ENCODE assay signal across 2 cellular contexts in the genomic region with DNA sequence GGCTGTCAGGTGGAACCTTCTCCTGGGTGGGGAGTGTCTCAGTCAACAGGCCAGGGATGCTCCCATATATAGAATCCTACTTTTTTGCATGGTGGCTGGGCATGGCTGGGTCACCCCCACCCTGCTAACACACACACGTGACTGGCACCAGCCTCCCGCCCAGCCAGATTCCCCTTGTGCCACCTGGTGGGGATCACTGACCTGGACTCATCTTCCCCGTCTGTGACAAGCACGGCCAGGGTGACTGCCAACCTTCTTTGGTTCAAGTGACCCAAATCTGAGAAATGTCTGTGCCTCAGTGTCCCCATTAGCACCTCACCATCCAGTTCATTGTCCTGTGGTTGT.
TF ChIP-seq lines count a peak whose summit lies in the region.

No MANE protein-coding gene starts in this region.

TF ChIP-seq in A549, 52 proteins besides CTCF, POLR2A, EP300 and RAD21:
- no peak for TF ChIP-seq CBX2 (IDR thresholded peaks at IDR 0.05; ENCODE audit: borderline replicate concordance, low read depth)
- TF ChIP-seq, protein P1, sequence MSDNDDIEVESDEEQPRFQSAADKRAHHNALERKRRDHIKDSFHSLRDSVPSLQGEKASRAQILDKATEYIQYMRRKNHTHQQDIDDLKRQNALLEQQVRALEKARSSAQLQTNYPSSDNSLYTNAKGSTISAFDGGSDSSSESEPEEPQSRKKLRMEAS (IDR thresholded peaks at IDR 0.05) = peak; percentile 17; the same call in 1 of the 2 replicates
- TF ChIP-seq, protein P2, sequence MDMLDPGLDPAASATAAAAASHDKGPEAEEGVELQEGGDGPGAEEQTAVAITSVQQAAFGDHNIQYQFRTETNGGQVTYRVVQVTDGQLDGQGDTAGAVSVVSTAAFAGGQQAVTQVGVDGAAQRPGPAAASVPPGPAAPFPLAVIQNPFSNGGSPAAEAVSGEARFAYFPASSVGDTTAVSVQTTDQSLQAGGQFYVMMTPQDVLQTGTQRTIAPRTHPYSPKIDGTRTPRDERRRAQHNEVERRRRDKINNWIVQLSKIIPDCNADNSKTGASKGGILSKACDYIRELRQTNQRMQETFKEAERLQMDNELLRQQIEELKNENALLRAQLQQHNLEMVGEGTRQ (IDR thresholded peaks at IDR 0.05) = peak; percentile 63
TF ChIP-seq in A549: peak in this region for 2.

TF ChIP-seq in endothelial cell of umbilical vein, 7 proteins besides CTCF, POLR2A, EP300 and RAD21:
- TF ChIP-seq JUN (IDR thresholded peaks at IDR 0.05; ENCODE audit: borderline replicate concordance, insufficient read depth, insufficient read length, low read depth) = no peak
- no peak for TF ChIP-seq FOS (IDR thresholded peaks at IDR 0.05; ENCODE audit: borderline replicate concordance, insufficient read depth, low read length)
- TF ChIP-seq POLR2AphosphoS5 (IDR thresholded peaks at IDR 0.05; ENCODE audit: insufficient read depth, low read depth, low read length) = no peak
- TF ChIP-seq EZH2 (IDR thresholded peaks at IDR 0.05; ENCODE audit: borderline replicate concordance, low read depth, low read length, severe bottlenecking) = no peak
- TF ChIP-seq GATA2 (IDR thresholded peaks at IDR 0.05; ENCODE audit: insufficient read depth, insufficient read length, low read depth, low read length) = no peak
- TF ChIP-seq, protein P1 (IDR thresholded peaks at IDR 0.05; ENCODE audit: insufficient read depth, insufficient read length) = no peak
- no peak for TF ChIP-seq MYC (IDR thresholded peaks at IDR 0.05; ENCODE audit: low read depth, low read length)
